In genomic region chr13:72820898-72821279, GRCh38 we compare ENCODE assay signal across 25 cellular contexts.
"Had no signal": no experiment of that assay in that cellular context is flagged by ENCODE, and none has a peak within 500 bp of the region (broad histone marks: within the 10 kb centered on the region; RNA-seq: fewer than 3 reads in every experiment).

No MANE protein-coding gene starts in this region.

- H2AFZ ChIP-seq: hepatocyte had no signal

- H3K27ac ChIP-seq: epithelial cell of prostate, foreskin keratinocyte, gastroesophageal sphincter, heart left ventricle, hepatocyte, right atrium auricular region, spleen, testis, tibial artery had no signal

- H3K27ac Mint-ChIP-seq: effector memory CD8-positive, alpha-beta T cell; nephron progenitor cell; stimulated activated memory B cell treated with anti-CD40 and anti-IgM and Interleukin-4, amounts not matched to agents 10 μg/mL and 1 μg/mL and 100 μg/mL, for 72 hours; type B pancreatic cell had no signal

- H3K9me3 ChIP-seq: gastroesophageal sphincter, heart left ventricle, right atrium auricular region, sigmoid colon, spleen, testis, tibial artery had no signal

- H3K4me1 ChIP-seq: foreskin keratinocyte, heart left ventricle, right atrium auricular region, spleen, testis, tibial artery had no signal

- H3K4me2 ChIP-seq: hepatocyte had no signal

- H3K4me1 Mint-ChIP-seq: nephron progenitor cell; stimulated activated memory B cell treated with anti-CD40 and anti-IgM and Interleukin-4, amounts not matched to agents 10 μg/mL and 1 μg/mL and 100 μg/mL, for 72 hours had no signal

- H3K4me3 Mint-ChIP-seq: effector memory CD8-positive, alpha-beta T cell; naive thymus-derived CD8-positive, alpha-beta T cell; nephron progenitor cell; stimulated activated memory B cell treated with anti-CD40 and anti-IgM and Interleukin-4, amounts not matched to agents 10 μg/mL and 1 μg/mL and 100 μg/mL, for 72 hours; type B pancreatic cell had no signal

- H3K27me3 Mint-ChIP-seq: effector memory CD8-positive, alpha-beta T cell; naive thymus-derived CD8-positive, alpha-beta T cell; stimulated activated memory B cell treated with anti-CD40 and anti-IgM and Interleukin-4, amounts not matched to agents 10 μg/mL and 1 μg/mL and 100 μg/mL, for 72 hours; type B pancreatic cell had no signal

- H3K9me3 Mint-ChIP-seq: effector memory CD8-positive, alpha-beta T cell; nephron progenitor cell; stimulated activated memory B cell treated with anti-CD40 and anti-IgM and Interleukin-4, amounts not matched to agents 10 μg/mL and 1 μg/mL and 100 μg/mL, for 72 hours; type B pancreatic cell had no signal

- DNase-seq: caudate nucleus; cerebellar nuclear complex; cortex of kidney; effector memory CD8-positive, alpha-beta T cell; heart left ventricle; left colon; left ventricle myocardium superior; naive thymus-derived CD8-positive, alpha-beta T cell; nephron progenitor cell; nucleus accumbens; sigmoid colon; spleen; stimulated activated CD4-positive, alpha-beta T cell treated with anti-CD3 and anti-CD28 coated beads, Interleukin-4, amount 100 ng/mL, for 4 hours; stimulated activated naive CD8-positive, alpha-beta T cell treated with anti-CD3 and anti-CD28 coated beads, Interleukin-15, Interleukin-2, amounts not matched to agents 100 U/mL and 50 U/mL, for 24 hours; substantia nigra; testis; tibial artery had no signal

- ATAC-seq: effector memory CD8-positive, alpha-beta T cell; esophagus mucosa; gastroesophageal sphincter; left colon; left ventricle myocardium superior; naive thymus-derived CD8-positive, alpha-beta T cell; stimulated activated memory B cell treated with anti-CD40 and anti-IgM and Interleukin-4, amounts not matched to agents 10 μg/mL and 1 μg/mL and 100 μg/mL, for 72 hours; stimulated activated naive CD8-positive, alpha-beta T cell treated with anti-CD3 and anti-CD28 coated beads, Interleukin-15, Interleukin-2, amounts not matched to agents 100 U/mL and 50 U/mL, for 24 hours had no signal

- H3K4me3 ChIP-seq: gastroesophageal sphincter, heart left ventricle, hepatocyte, right atrium auricular region, spleen, testis, tibial artery had no signal

- H3K79me2 ChIP-seq: hepatocyte had no signal

- H3K27me3 ChIP-seq: foreskin keratinocyte, gastroesophageal sphincter, heart left ventricle, hepatocyte, right atrium auricular region, sigmoid colon, spleen, testis, tibial artery had no signal
